In genomic region chr11:19676508-19677379, GRCh38 we compare ENCODE assay signal across 1 cellular context.
TF ChIP-seq lines count a peak whose summit lies in the region.

No MANE protein-coding gene starts in this region.

TF ChIP-seq in HepG2, 621 proteins besides CTCF, POLR2A, EP300 and RAD21 (continued from another document):
- TF ChIP-seq TRAFD1 (CRISPR knock-in tag; IDR thresholded peaks at IDR 0.05; ENCODE audit: borderline replicate concordance), result no peak
- no peak for TF ChIP-seq PHB2 (IDR thresholded peaks at IDR 0.05; ENCODE audit: partially characterized antibody)
- no peak for TF ChIP-seq ZNF333 (CRISPR knock-in tag; IDR thresholded peaks at IDR 0.05; ENCODE audit: borderline replicate concordance)
TF ChIP-seq in HepG2: peak in this region for 0.
